In genomic region chr12:104589215-104589614, GRCh38 we compare ENCODE assay signal across 16 cellular contexts.
A peak's percentile ranks its signal among the peaks of the same experiment; 100 is the strongest.
DNase-seq lines count a peak whose midpoint lies in the region; ATAC-seq and TF ChIP-seq lines count a peak whose summit lies in the region.
"Had no signal": no experiment of that assay in that cellular context is flagged by ENCODE, and none has a peak within 500 bp of the region (broad histone marks: within the 10 kb centered on the region; RNA-seq: fewer than 3 reads in every experiment).

No MANE protein-coding gene starts in this region.

- TF ChIP-seq CTCF in activated B cell treated with CpG ODN at 0.5 μM for 24 hours (IDR thresholded peaks at IDR 0.05) (no peak), foreskin keratinocyte (conservative IDR thresholded peaks at IDR 0.05) (no peak), lower lobe of right lung (IDR thresholded peaks at IDR 0.05) (no peak)

- peak overlapping the region; percentile 41 for H3K27ac Mint-ChIP-seq in activated B cell treated with CpG ODN at 0.5 μM for 24 hours

- H3K27ac ChIP-seq in Karpas-422 (ENCODE audit: low read length), result no peak overlapping the region
- H3K27ac ChIP-seq in foreskin keratinocyte, result peak overlapping the region; percentile 64
- H3K27ac ChIP-seq in lower lobe of right lung, result no peak overlapping the region
- H3K27ac ChIP-seq: BLaER1, SK-N-MC had no signal

- peak; percentile 54 for DNase-seq in Caki2 (ENCODE audit: low read depth)
- DNase-seq in Karpas-422, result peak; percentile 40
- DNase-seq in activated B cell treated with CpG ODN at 0.5 μM for 24 hours, result no peak
- no peak for DNase-seq in foreskin keratinocyte
- no peak for DNase-seq in lower lobe of right lung
- DNase-seq in MV-4-11 (lab: John Stamatoyannopoulos, UW), result no peak
- DNase-seq in NCI-H1417 treated with DMSO at 0.1 percent for 48 hours (lab: John Stamatoyannopoulos, UW), result no peak
- DNase-seq: EL, GOT3, NCI-H187, Right ventricle myocardium superior had no signal

- H3K9me3 Mint-ChIP-seq in activated B cell treated with CpG ODN at 0.5 μM for 24 hours, result no peaks in the 10 kb centered on the region
- H3K9me3 Mint-ChIP-seq: CD4-positive, alpha-beta memory T cell had no signal

- H3K9ac ChIP-seq in Karpas-422 (ENCODE audit: low read length), result no peak overlapping the region
- H3K9ac ChIP-seq: BLaER1 had no signal

- H2AFZ ChIP-seq in Karpas-422 (ENCODE audit: low read length), result no peak overlapping the region

- H3K4me3 Mint-ChIP-seq in activated B cell treated with CpG ODN at 0.5 μM for 24 hours, result no peak overlapping the region
- H3K4me3 Mint-ChIP-seq: CD4-positive, alpha-beta memory T cell had no signal

- H3K9me2 ChIP-seq in Karpas-422 (replicated peaks; ENCODE audit: insufficient read depth, low read length), result no peaks in the 10 kb centered on the region

- in situ Hi-C loops in Caki2 (cut with HindIII; ENCODE audit: low pct_unique_long_range_greater_than_20kb, low sequenced_read_pairs), result no loop called here

- H3K4me2 ChIP-seq in Karpas-422 (ENCODE audit: low read depth, low read length, poor library complexity, severe bottlenecking), result no peak overlapping the region
- H3K4me2 ChIP-seq: BLaER1 had no signal

- no peaks in the 10 kb centered on the region for H3K27me3 Mint-ChIP-seq in activated B cell treated with CpG ODN at 0.5 μM for 24 hours
- H3K27me3 Mint-ChIP-seq: CD4-positive, alpha-beta memory T cell had no signal

- intact Hi-C loops in activated B cell treated with CpG ODN at 0.5 μM for 24 hours (cut with micrococcal nuclease) (no loop called here), lower lobe of right lung (cut with DNase I) (no loop called here)

- H3K9me3 ChIP-seq in Karpas-422 (ENCODE audit: low read length), result no peaks in the 10 kb centered on the region
- H3K9me3 ChIP-seq in lower lobe of right lung, result no peaks in the 10 kb centered on the region
- H3K9me3 ChIP-seq: BLaER1 had no signal

- H3K4me1 ChIP-seq in Karpas-422 (ENCODE audit: low read length) (peaks cover 10% of the 10 kb centered on the region), foreskin keratinocyte (peaks cover 52% of the 10 kb centered on the region), lower lobe of right lung (no peaks in the 10 kb centered on the region)

- POLR2A ChIA-PET in activated B cell treated with CpG ODN at 0.5 μM for 24 hours (lab: Charles Lee), result no interaction called here

- H3K36me3 Mint-ChIP-seq in activated B cell treated with CpG ODN at 0.5 μM for 24 hours (ENCODE audit: low read depth), result peaks cover 4% of the 10 kb centered on the region

- H3K4me1 Mint-ChIP-seq in activated B cell treated with CpG ODN at 0.5 μM for 24 hours, result peaks cover 62% of the 10 kb centered on the region

- H4K20me1 ChIP-seq in Karpas-422 (ENCODE audit: insufficient read depth, low read depth, low read length), result no peaks in the 10 kb centered on the region

- CTCF ChIA-PET in activated B cell treated with CpG ODN at 0.5 μM for 24 hours (lab: Charles Lee), result no interaction called here

- ATAC-seq in activated B cell treated with CpG ODN at 0.5 μM for 24 hours (ENCODE audit: low read depth), result no peak
- ATAC-seq in foreskin keratinocyte, result peak; percentile 1
- ATAC-seq in GM21515 (IDR thresholded peaks at IDR 0.05; ENCODE audit: unreplicated experiment), result no peak
- no peak for ATAC-seq in lower lobe of right lung
- ATAC-seq: GM12878 had no signal

- H3K79me2 ChIP-seq in Karpas-422 (ENCODE audit: low read length), result no peaks in the 10 kb centered on the region

- H3K36me3 ChIP-seq in Karpas-422 (ENCODE audit: insufficient read depth, low read length) (no peaks in the 10 kb centered on the region), lower lobe of right lung (no peaks in the 10 kb centered on the region)

- H3K27me3 ChIP-seq in Karpas-422 (ENCODE audit: low read length), result no peaks in the 10 kb centered on the region
- H3K27me3 ChIP-seq in foreskin keratinocyte, result no peaks in the 10 kb centered on the region
- no peaks in the 10 kb centered on the region for H3K27me3 ChIP-seq in lower lobe of right lung (ENCODE audit: low read depth)
- H3K27me3 ChIP-seq: BLaER1 had no signal

- H3K4me3 ChIP-seq in Karpas-422 (ENCODE audit: low read length) (no peak overlapping the region), lower lobe of right lung (no peak overlapping the region)
- H3K4me3 ChIP-seq: BLaER1, GM12878, SK-N-MC had no signal

Comparison
In these comparisons a context has a peak if more than half of its experiments do, and no peak if none do; other contexts are left out.
1. DNase-seq: peak in Caki2 (single experiment) and Karpas-422 (single experiment); none in activated B cell treated with CpG ODN at 0.5 μM for 24 hours (single experiment), foreskin keratinocyte (0 of 2), lower lobe of right lung (single experiment), MV-4-11 (single experiment) and NCI-H1417 treated with DMSO at 0.1 percent for 48 hours (single experiment).